8 cellular contexts compared by ENCODE assay signal in genomic region chr5:126624534-126624933, GRCh38. TPM values are rescaled to one million over a fixed set of nuclear protein-coding genes. Genes with fewer than 3 reads are reported as not detected.
A peak's percentile ranks its signal among the peaks of the same experiment; 100 is the strongest.
DNase-seq lines count a peak whose midpoint lies in the region; ATAC-seq, FAIRE-seq and TF ChIP-seq lines count a peak whose summit lies in the region.

No MANE protein-coding gene starts in this region.

- no peak overlapping the region for H3K4me3 ChIP-seq in K562

- H3K27me3 Mint-ChIP-seq in stimulated activated naive B cell treated with anti-CD40 and anti-IgM and Interleukin-4, amounts not matched to agents 10 μg/mL and 1 μg/mL and 100 μg/mL, for 72 hours, result no peaks in the 10 kb centered on the region

- no peak for TF ChIP-seq RAD21 in K562 (CRISPR knock-in tag; conservative IDR thresholded peaks at IDR 0.05 in 1 of 2, IDR thresholded peaks at IDR 0.05 in 1 of 2)

- no peak overlapping the region for H3K9ac ChIP-seq in K562 (ENCODE audit: insufficient read depth in 1 of 2, low read depth in 2 of 2, low read length in 2 of 2)

- H3K79me2 ChIP-seq in K562 (ENCODE audit: control insufficient read depth, insufficient read depth, low read length), result no peaks in the 10 kb centered on the region

- intact Hi-C loops in K562 (cut with micrococcal nuclease) (no loop called here), Right ventricle myocardium superior (cut with DNase I) (no loop called here)

- H3K4me1 Mint-ChIP-seq in stimulated activated naive B cell treated with anti-CD40 and anti-IgM and Interleukin-4, amounts not matched to agents 10 μg/mL and 1 μg/mL and 100 μg/mL, for 72 hours, result no peaks in the 10 kb centered on the region

- DNase-seq in EL, result peak; percentile 92
- DNase-seq in NOMO-1 (lab: John Stamatoyannopoulos, UW; ENCODE audit: unreplicated experiment in 2 of 2), result peak; percentile 3 to 55
- DNase-seq in K562 (ENCODE audit: extremely low read depth in 1 of 4, low spot score in 3 of 4), result peak in 1 of 4 experiments; percentile 38
- peak; percentile 83 for DNase-seq in non-pigmented ciliary epithelial cell (ENCODE audit: low read depth)
- no peak for DNase-seq in SHP77 treated with DMSO at 0.1 percent for 48 hours (lab: John Stamatoyannopoulos, UW)
- DNase-seq in medulla oblongata (ENCODE audit: extremely low spot score), result no peak
- no peak for DNase-seq in stimulated activated naive B cell treated with anti-CD40 and anti-IgM and Interleukin-4, amounts not matched to agents 10 μg/mL and 1 μg/mL and 100 μg/mL, for 72 hours
- no peak for DNase-seq in Right ventricle myocardium superior

- CTCF ChIA-PET in K562 (lab: Yijun Ruan, JAX; ENCODE audit: low intra/inter-chr PET ratio), result no interaction called here

- H3K9me1 ChIP-seq in K562 (ENCODE audit: control insufficient read depth, insufficient read depth, low read length), result no peaks in the 10 kb centered on the region

- peak; percentile 40 for FAIRE-seq in K562 (lab: Jason Lieb, UNC)

- no peak overlapping the region for H3K4me2 ChIP-seq in K562 (ENCODE audit: insufficient read depth, low read length)

- peaks cover 13 to 42% of the 10 kb centered on the region in 2 donors for H3K36me3 Mint-ChIP-seq in stimulated activated naive B cell treated with anti-CD40 and anti-IgM and Interleukin-4, amounts not matched to agents 10 μg/mL and 1 μg/mL and 100 μg/mL, for 72 hours

- TF ChIP-seq EP300 in K562 (IDR thresholded peaks at IDR 0.05; ENCODE audit: low read length), result no peak

- H3K27ac ChIP-seq in K562 (ENCODE audit: extremely low read depth, low read depth, low read length), result 0 out of 3 replicates have a peak overlapping the region, but pooled peaks have one; percentile 15

- no peak for ATAC-seq in K562
- ATAC-seq in stimulated activated naive B cell treated with anti-CD40 and anti-IgM and Interleukin-4, amounts not matched to agents 10 μg/mL and 1 μg/mL and 100 μg/mL, for 72 hours (replicated peaks), result no peak
- no peak for ATAC-seq in Right ventricle myocardium superior (ENCODE audit: poor library complexity)

- POLR2A ChIA-PET in K562 (lab: Yijun Ruan, JAX), result interaction anchor here (1.3 kb wide), 1 partner anchor 10 kb away, joined by 6 read pairs; no protein-coding TSS in a partner anchor

- no peak overlapping the region for H3K4me3 Mint-ChIP-seq in stimulated activated naive B cell treated with anti-CD40 and anti-IgM and Interleukin-4, amounts not matched to agents 10 μg/mL and 1 μg/mL and 100 μg/mL, for 72 hours

- no peaks in the 10 kb centered on the region for H3K9me3 ChIP-seq in K562 (replicated peaks; ENCODE audit: control insufficient read depth, insufficient read depth, low read depth, low read length)

- H3K27ac Mint-ChIP-seq in stimulated activated naive B cell treated with anti-CD40 and anti-IgM and Interleukin-4, amounts not matched to agents 10 μg/mL and 1 μg/mL and 100 μg/mL, for 72 hours, result no peak overlapping the region

- no peaks in the 10 kb centered on the region; a peak in 1 of 5 replicates for H3K4me1 ChIP-seq in K562 (replicated peaks in 1 of 2; ENCODE audit: control insufficient read depth in 2 of 2, insufficient read depth in 2 of 2, low read length in 2 of 2)

- no peak for TF ChIP-seq CTCF in K562 (IDR thresholded peaks at IDR 0.05 in 2 of 3, conservative IDR thresholded peaks at IDR 0.05 in 1 of 3; ENCODE audit: insufficient read depth in 2 of 3, low read depth in 1 of 3, low read length in 3 of 3)

- H2AFZ ChIP-seq in K562 (ENCODE audit: low read depth, low read length), result no peak overlapping the region

- in situ Hi-C loops in K562 (cut with MboI), result no loop called here

- TF ChIP-seq POLR2A in K562 (conservative IDR thresholded peaks at IDR 0.05), result no peak

- BruUV-seq in K562 (replicated peaks; lab: Mats Ljungman, UMichigan), result no TSS peak

- H3K9me3 Mint-ChIP-seq in stimulated activated naive B cell treated with anti-CD40 and anti-IgM and Interleukin-4, amounts not matched to agents 10 μg/mL and 1 μg/mL and 100 μg/mL, for 72 hours, result no peaks in the 10 kb centered on the region

- WGBS in K562 (ENCODE audit: insufficient coverage, low coverage, missing lambda C conversion rate), result 31% methylated on average over 4 of the region's 4 CpGs

- no peaks in the 10 kb centered on the region for H3K27me3 ChIP-seq in K562 (ENCODE audit: control insufficient read depth in 2 of 2, insufficient read depth in 2 of 2, low read length in 2 of 2)

- peaks cover 48% of the 10 kb centered on the region for H3K36me3 ChIP-seq in K562 (ENCODE audit: control insufficient read depth, insufficient read depth, low read length)

- H4K20me1 ChIP-seq in K562 (replicated peaks; ENCODE audit: control insufficient read depth, insufficient read depth, low read length), result no peaks in the 10 kb centered on the region

TF ChIP-seq in K562, 482 proteins besides CTCF, POLR2A, EP300 and RAD21 (continues in another document):
- no peak for TF ChIP-seq POU5F1 (IDR thresholded peaks at IDR 0.05; ENCODE audit: borderline replicate concordance, low read depth, low read length, partially characterized antibody)
- no peak for TF ChIP-seq HES1 (IDR thresholded peaks at IDR 0.05; ENCODE audit: low read depth)
- TF ChIP-seq CEBPG (CRISPR knock-in tag; IDR thresholded peaks at IDR 0.05), result no peak
- TF ChIP-seq CEBPG (tag; conservative IDR thresholded peaks at IDR 0.05 in 1 of 2, IDR thresholded peaks at IDR 0.05 in 1 of 2), result 0 out of 4 replicates have a peak, but pooled peaks of 1 of the 2 experiments have one; percentile 19
- TF ChIP-seq C11orf30 (IDR thresholded peaks at IDR 0.05; ENCODE audit: low read depth), result no peak

RNA-seq across cellular contexts. Expression of gene PHAX, which starts 23.8 kb away (rescaled TPM):
- total RNA-seq in K562 (2011; cell fraction: chromatin; rRNA removed; ENCODE audit: low replicate concordance), result 37.3 and 64.3 TPM in 2 replicates
- total RNA-seq in K562 (2011; cell fraction: nucleolus; rRNA removed), result 28.2 and 28.4 TPM in 2 replicates
- total RNA-seq in K562 (2011; cell fraction: nucleoplasm; rRNA removed), result 17.1 and 29.6 TPM in 2 replicates
- 20.2 and 24.9 TPM in 2 replicates for total RNA-seq in K562 (2014; rRNA removed)
- total RNA-seq in K562 (2014; rRNA removed; fragmentation: Illumina TruSeq; extraction: Trizol), result 46.8 and 55.3 TPM in 2 replicates
- 46.9 and 47.5 TPM in 2 replicates for total RNA-seq in K562 (2015; rRNA removed; fragmentation: Illumina TruSeq; extraction: Trizol)
- 25.8 and 26.1 TPM in 2 replicates for total RNA-seq in K562 (2021)
- 20.1 and 33.4 TPM in 2 replicates for polyA plus RNA-seq in K562 (2011; rRNA removed)
- polyA plus RNA-seq in K562 (2011; cell fraction: cytosol; rRNA removed), result 18.0 and 26.0 TPM in 2 replicates
- polyA plus RNA-seq in K562 (2011; cell fraction: nucleus; rRNA removed), result 5.1 and 5.3 TPM in 2 replicates
- 18.9 and 32.2 TPM in 2 replicates for polyA plus RNA-seq in K562 (2012)
- polyA plus RNA-seq in K562 (2014; fragmentation: Illumina TruSeq; extraction: Trizol), result 37.7 and 43.5 TPM in 2 replicates
- 10 to 100 TPM; 56.1 to 59.8 TPM for polyA plus RNA-seq in K562 (2014; fragmentation: Nextera tagmentation; extraction: Ambion mirVana)
- polyA plus RNA-seq in K562 (2014; rRNA removed), result 27.7 and 35.1 TPM in 2 replicates
- polyA minus RNA-seq in K562 (2011; rRNA and poly(A)+ RNA removed), result 58.4 and 72.4 TPM in 2 replicates
- polyA minus RNA-seq in K562 (2011; cell fraction: cytosol; rRNA and poly(A)+ RNA removed), result 7.6 and 18.0 TPM in 2 replicates
- 10.2 and 20.2 TPM in 2 replicates for polyA minus RNA-seq in K562 (2011; cell fraction: nucleus; rRNA and poly(A)+ RNA removed)
- total RNA-seq in Right ventricle myocardium superior, result 27.7 TPM

RNA-seq across cellular contexts. Expression of gene ALDH7A1, which starts 29.5 kb away (rescaled TPM):
- total RNA-seq in K562 (2011; cell fraction: chromatin; rRNA removed; ENCODE audit: low replicate concordance), result not detected in 2 replicates
- not detected in 2 replicates for total RNA-seq in K562 (2011; cell fraction: nucleolus; rRNA removed)
- total RNA-seq in K562 (2011; cell fraction: nucleoplasm; rRNA removed), result 0.15 TPM in 1 of 2 replicates, not detected in the other
- total RNA-seq in K562 (2014; rRNA removed) (not detected in 2 replicates), K562 (2014; rRNA removed; fragmentation: Illumina TruSeq; extraction: Trizol) (not detected in 2 replicates), K562 (2015; rRNA removed; fragmentation: Illumina TruSeq; extraction: Trizol) (not detected in 2 replicates), K562 (2021) (0.38 and 0.49 TPM in 2 replicates), Right ventricle myocardium superior (41.6 TPM)
- polyA plus RNA-seq in K562 (2011; rRNA removed) (0.04 TPM in 1 of 2 replicates, not detected in the other), K562 (2014; fragmentation: Illumina TruSeq; extraction: Trizol) (not detected in 2 replicates), K562 (2014; fragmentation: Nextera tagmentation; extraction: Ambion mirVana) (not detected), K562 (2014; rRNA removed) (not detected in 2 replicates)
- polyA plus RNA-seq in K562 (2011; cell fraction: cytosol; rRNA removed), result not detected in 2 replicates
- not detected in 2 replicates for polyA plus RNA-seq in K562 (2011; cell fraction: nucleus; rRNA removed)
- polyA plus RNA-seq in K562 (2012), result 0.16 TPM in 1 of 2 replicates, not detected in the other
- not detected in 2 replicates for polyA minus RNA-seq in K562 (2011; rRNA and poly(A)+ RNA removed)
- not detected in 2 replicates for polyA minus RNA-seq in K562 (2011; cell fraction: cytosol; rRNA and poly(A)+ RNA removed)
- 0.67 TPM in 1 of 2 replicates, not detected in the other for polyA minus RNA-seq in K562 (2011; cell fraction: nucleus; rRNA and poly(A)+ RNA removed)

Comparison
In these comparisons a context has a peak if more than half of its experiments do, and no peak if none do; other contexts are left out.
1. DNase-seq: peak in EL (single experiment), NOMO-1 (2 of 2) and non-pigmented ciliary epithelial cell (single experiment); none in SHP77 treated with DMSO at 0.1 percent for 48 hours (single experiment), medulla oblongata (single experiment), stimulated activated naive B cell treated with anti-CD40 and anti-IgM and Interleukin-4, amounts not matched to agents 10 μg/mL and 1 μg/mL and 100 μg/mL, for 72 hours (single experiment) and Right ventricle myocardium superior (single experiment).
2. RNA of gene ALDH7A1, which starts 29.5 kb away (total RNA-seq): 41.6 TPM in Right ventricle myocardium superior (single experiment); 0.15 to 0.49 TPM in K562; every median in the first group is over 10 times any median in the second.